In the genomic region with DNA sequence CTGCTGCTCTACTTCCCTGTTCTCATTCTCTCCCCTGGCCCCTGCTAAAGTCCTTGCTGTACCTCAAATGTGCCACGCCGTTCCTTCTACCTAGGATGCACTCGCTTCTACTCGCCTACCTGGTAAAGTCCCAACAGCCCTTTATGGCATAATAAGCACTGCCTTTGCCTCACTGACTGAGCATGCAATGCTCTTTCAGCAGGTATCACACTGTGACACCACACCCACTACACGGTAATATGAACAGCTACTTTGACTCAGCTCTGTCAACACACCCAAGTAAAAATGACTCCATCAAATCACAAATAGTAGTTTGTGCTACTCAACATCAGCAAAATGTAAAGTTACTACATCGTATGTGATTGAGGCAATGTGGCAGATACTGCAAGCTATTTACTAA, we compare ENCODE assay signal across 27 cellular contexts. TPM values are rescaled to one million over a fixed set of nuclear protein-coding genes. Genes with fewer than 3 reads are reported as not detected.
DNase-seq lines count a peak whose midpoint lies in the region; ATAC-seq and TF ChIP-seq lines count a peak whose summit lies in the region.
"Had no signal": no experiment of that assay in that cellular context is flagged by ENCODE, and none has a peak within 500 bp of the region (broad histone marks: within the 10 kb centered on the region; RNA-seq: fewer than 3 reads in every experiment).

No MANE protein-coding gene starts in this region.

- H3K9me3 ChIP-seq in HEK293 (ENCODE audit: control insufficient read depth, insufficient read depth, low read depth, low read length) (no peaks in the 10 kb centered on the region), lower lobe of right lung (no peaks in the 10 kb centered on the region)
- H3K9me3 ChIP-seq: A549; BLaER1 treated with 17β-estradiol and CSF1 and Interleukin-3, amounts not matched to agents 10 nM and 100 nM; SJSA1 had no signal

- H3K36me3 ChIP-seq in HEK293 (ENCODE audit: control insufficient read depth in 2 of 2, insufficient read depth in 1 of 2, low read length in 2 of 2) (peaks cover 0 to 52% of the 10 kb centered on the region in 2 experiments; a peak in 2 of 3 replicates), lower lobe of right lung (peaks cover 42% of the 10 kb centered on the region)

- no peak for TF ChIP-seq CTCF in HEK293 (tag by site-specific recombination; IDR thresholded peaks at IDR 0.05)
- no peak for TF ChIP-seq CTCF in neural crest cell (conservative IDR thresholded peaks at IDR 0.05)
- TF ChIP-seq CTCF in lower lobe of right lung (IDR thresholded peaks at IDR 0.05): no peak

- no peak for DNase-seq in neural crest cell (ENCODE audit: low read depth, low spot score)
- DNase-seq in NCI-H510A (lab: John Stamatoyannopoulos, UW): no peak
- no peak for DNase-seq in erythroblast (lab: John Stamatoyannopoulos, UW)
- no peak for DNase-seq in lower lobe of right lung
- DNase-seq: AML-193; CD4-positive, alpha-beta T cell; COR-L47; DMS79; EL; GDM1; Karpas-422; NCI-H1092; NCI-H1417 treated with DMSO at 0.1 percent for 48 hours; NCI-H1694 treated with DMSO at 0.1 percent for 48 hours; NCI-H2081; NCI-H2227 treated with DMSO at 0.1 percent for 48 hours; NCI-H524; Right ventricle myocardium superior; RPMI8226 had no signal

- no peak overlapping the region for H3K4me3 ChIP-seq in HEK293 (ENCODE audit: low read depth, low read length)
- H3K4me3 ChIP-seq in lower lobe of right lung: no peak overlapping the region
- H3K4me3 ChIP-seq: A549; BLaER1 treated with 17β-estradiol and CSF1 and Interleukin-3, amounts not matched to agents 10 nM and 100 nM; SJSA1 had no signal

- no peaks in the 10 kb centered on the region for H3K27me3 Mint-ChIP-seq in activated T-helper 17 cell treated with anti-CD3 and anti-CD28 coated beads, Interleukin-2, amount 50 U/mL, for 72 hours
- H3K27me3 Mint-ChIP-seq in neural crest cell (ENCODE audit: low read depth): no peaks in the 10 kb centered on the region
- H3K27me3 Mint-ChIP-seq: CD4-positive, alpha-beta T cell had no signal

- no peak for ATAC-seq in activated T-helper 17 cell treated with anti-CD3 and anti-CD28 coated beads, Interleukin-2, amount 50 U/mL, for 72 hours (replicated peaks)
- peak; percentile 86 for ATAC-seq in esophagus mucosa
- no peak for ATAC-seq in lower lobe of right lung
- ATAC-seq: A549, HCT116, HepG2 had no signal

- no peaks in the 10 kb centered on the region for H3K4me1 ChIP-seq in HEK293 (ENCODE audit: control insufficient read depth, insufficient read depth, low read length)
- no peaks in the 10 kb centered on the region for H3K4me1 ChIP-seq in lower lobe of right lung
- H3K4me1 ChIP-seq: A549; BLaER1 treated with 17β-estradiol and CSF1 and Interleukin-3, amounts not matched to agents 10 nM and 100 nM; SJSA1 had no signal

- H3K36me3 Mint-ChIP-seq in activated T-helper 17 cell treated with anti-CD3 and anti-CD28 coated beads, Interleukin-2, amount 50 U/mL, for 72 hours (ENCODE audit: low read depth): peaks cover 47% of the 10 kb centered on the region
- peaks cover 16% of the 10 kb centered on the region for H3K36me3 Mint-ChIP-seq in neural crest cell (ENCODE audit: low read depth)

- no peak overlapping the region for H3K4me3 Mint-ChIP-seq in activated T-helper 17 cell treated with anti-CD3 and anti-CD28 coated beads, Interleukin-2, amount 50 U/mL, for 72 hours
- H3K4me3 Mint-ChIP-seq in neural crest cell: no peak overlapping the region
- H3K4me3 Mint-ChIP-seq: CD4-positive, alpha-beta T cell had no signal

- intact Hi-C loops in lower lobe of right lung (cut with DNase I): no loop called here

- CTCF ChIA-PET in HEK293 (lab: Yijun Ruan, JAX): interaction anchor here (1.0 to 1.1 kb wide), 2 partner anchors 45 to 264 kb away, joined by 3 to 4 read pairs; no protein-coding TSS in a partner anchor

- H3K9me3 Mint-ChIP-seq in activated T-helper 17 cell treated with anti-CD3 and anti-CD28 coated beads, Interleukin-2, amount 50 U/mL, for 72 hours: no peaks in the 10 kb centered on the region
- H3K9me3 Mint-ChIP-seq in neural crest cell: no peaks in the 10 kb centered on the region
- H3K9me3 Mint-ChIP-seq: CD4-positive, alpha-beta T cell had no signal

- TF ChIP-seq POLR2A in erythroblast (IDR thresholded peaks at IDR 0.05; ENCODE audit: low read length): no peak

- H3K27ac ChIP-seq in HEK293 (ENCODE audit: extremely low read depth, low read depth, low read length) (no peak overlapping the region), lower lobe of right lung (no peak overlapping the region)
- H3K27ac ChIP-seq: A549; BLaER1 treated with 17β-estradiol and CSF1 and Interleukin-3, amounts not matched to agents 10 nM and 100 nM; SJSA1 had no signal

- H3K27me3 ChIP-seq in lower lobe of right lung (ENCODE audit: low read depth): no peaks in the 10 kb centered on the region
- H3K27me3 ChIP-seq: BLaER1 treated with 17β-estradiol and CSF1 and Interleukin-3, amounts not matched to agents 10 nM and 100 nM; SJSA1 had no signal

- H3K27ac Mint-ChIP-seq in activated T-helper 17 cell treated with anti-CD3 and anti-CD28 coated beads, Interleukin-2, amount 50 U/mL, for 72 hours: peak overlapping the region; percentile 20
- peak overlapping the region; percentile 10 for H3K27ac Mint-ChIP-seq in neural crest cell (ENCODE audit: unreplicated experiment)
- H3K27ac Mint-ChIP-seq: CD4-positive, alpha-beta T cell had no signal

- POLR2A ChIA-PET in HEK293 (lab: Yijun Ruan, JAX): no interaction called here

- H3K4me1 Mint-ChIP-seq in activated T-helper 17 cell treated with anti-CD3 and anti-CD28 coated beads, Interleukin-2, amount 50 U/mL, for 72 hours: no peaks in the 10 kb centered on the region
- H3K4me1 Mint-ChIP-seq in neural crest cell: peaks cover 10% of the 10 kb centered on the region

TF ChIP-seq in HEK293, 187 proteins besides CTCF, POLR2A, EP300 and RAD21:
- no peak for TF ChIP-seq ZNF2 (tag by site-specific recombination; IDR thresholded peaks at IDR 0.05)
- TF ChIP-seq KLF1 (tag by site-specific recombination; IDR thresholded peaks at IDR 0.05): 0 out of 2 replicates have a peak, but pooled peaks have one; percentile 17
- no peak for TF ChIP-seq ZNF302 (tag by site-specific recombination; IDR thresholded peaks at IDR 0.05; ENCODE audit: low read depth)

RNA-seq across cellular contexts. Expression of gene FAM204A, which starts 37.6 kb away (rescaled TPM):
- 10 to 100 TPM; 41.8 to 56.4 TPM for total RNA-seq in activated T-helper 17 cell treated with anti-CD3 and anti-CD28 coated beads, Interleukin-2, amount 50 U/mL, for 72 hours
- total RNA-seq in esophagus mucosa (49.6 TPM), neural crest cell (74.7 and 78.3 TPM in 2 replicates), lower lobe of right lung (58.4 TPM)
